28 cellular contexts compared by ENCODE assay signal in genomic region chr9:29021632-29022031, GRCh38.
"Had no signal": no experiment of that assay in that cellular context is flagged by ENCODE, and none has a peak within 500 bp of the region (broad histone marks: within the 10 kb centered on the region; RNA-seq: fewer than 3 reads in every experiment).

No MANE protein-coding gene starts in this region.

- ATAC-seq: stimulated activated effector memory CD8-positive, alpha-beta T cell treated with anti-CD3 and anti-CD28 coated beads, Interleukin-12 subunit alpha, Interleukin-12 subunit beta, amount 100 ng/mL, for 72 hours; stimulated activated memory B cell treated with anti-CD40 and anti-IgM and Interleukin-4, amounts not matched to agents 10 μg/mL and 1 μg/mL and 100 μg/mL, for 72 hours; stimulated activated naive B cell treated with anti-CD40 and anti-IgM and Interleukin-4, amounts not matched to agents 10 μg/mL and 1 μg/mL and 100 μg/mL, for 72 hours; stimulated activated naive CD8-positive, alpha-beta T cell treated with anti-CD3 and anti-CD28 coated beads, Interleukin-15, amount 100 ng/mL, for 72 hours; stimulated activated naive CD8-positive, alpha-beta T cell treated with anti-CD3 and anti-CD28 coated beads, Interleukin-15, Interleukin-2, amounts not matched to agents 100 U/mL and 50 U/mL, for 24 hours; upper lobe of right lung had no signal

- H3K27ac ChIP-seq: stomach, suprapubic skin, testis, thoracic aorta, thyroid gland, tibial artery, tibial nerve, transverse colon, upper lobe of left lung, upper lobe of right lung, uterus, vagina had no signal

- H3K27me3 Mint-ChIP-seq: stimulated activated memory B cell treated with anti-CD40 and anti-IgM and Interleukin-4, amounts not matched to agents 10 μg/mL and 1 μg/mL and 100 μg/mL, for 72 hours; stimulated activated naive B cell treated with anti-CD40 and anti-IgM and Interleukin-4, amounts not matched to agents 10 μg/mL and 1 μg/mL and 100 μg/mL, for 72 hours; stimulated activated naive CD8-positive, alpha-beta T cell treated with anti-CD3 and anti-CD28 coated beads, Interleukin-15, amount 100 ng/mL, for 72 hours; stimulated activated naive CD8-positive, alpha-beta T cell treated with anti-CD3 and anti-CD28 coated beads, Interleukin-15, Interleukin-2, amounts not matched to agents 100 ng/mL and 50 ng/mL, for 24 hours; type B pancreatic cell had no signal

- DNase-seq: stimulated activated CD4-positive, alpha-beta T cell treated with anti-CD3 and anti-CD28 coated beads, Interleukin-2, amount 100 ng/mL, for 48 hours; stimulated activated CD4-positive, alpha-beta T cell treated with anti-CD3 and anti-CD28 coated beads, Interleukin-4, amount 100 ng/mL, for 1 hour; stimulated activated CD4-positive, alpha-beta T cell treated with anti-CD3 and anti-CD28 coated beads, Interleukin-4, amount 100 ng/mL, for 24 hours; stimulated activated CD4-positive, alpha-beta T cell treated with anti-CD3 and anti-CD28 coated beads, Interleukin-4, amount 100 ng/mL, for 4 hours; stimulated activated CD8-positive, alpha-beta memory T cell treated with anti-CD3 and anti-CD28 coated beads, Interleukin-4, amount 100 ng/mL, for 48 hours; stimulated activated naive B cell treated with anti-CD40 and anti-IgM and Interleukin-4, amounts not matched to agents 10 μg/mL and 1 μg/mL and 100 μg/mL, for 72 hours; stimulated activated naive CD4-positive, alpha-beta T cell; stimulated activated naive CD4-positive, alpha-beta T cell treated with Interleukin-2 at 50 U/mL for 16 hours; stimulated activated naive CD8-positive, alpha-beta T cell treated with anti-CD3 and anti-CD28 coated beads, Interleukin-15, amount 100 ng/mL, for 72 hours; stimulated activated naive CD8-positive, alpha-beta T cell treated with anti-CD3 and anti-CD28 coated beads, Interleukin-15, Interleukin-2, amounts not matched to agents 100 U/mL and 50 U/mL, for 24 hours; stomach; substantia nigra; testis; thyroid gland; tibial artery; transverse colon; trophoblast cell; upper lobe of left lung; upper lobe of right lung; uterus had no signal

- H3K9me3 Mint-ChIP-seq: stimulated activated naive CD8-positive, alpha-beta T cell treated with anti-CD3 and anti-CD28 coated beads, Interleukin-15, Interleukin-2, amounts not matched to agents 100 ng/mL and 50 ng/mL, for 24 hours; type B pancreatic cell had no signal

- H3K27me3 ChIP-seq: stomach, suprapubic skin, testis, thyroid gland, tibial artery, tibial nerve, transverse colon, upper lobe of left lung, upper lobe of right lung, uterus, vagina had no signal

- H3K36me3 Mint-ChIP-seq: stimulated activated effector memory CD8-positive, alpha-beta T cell treated with anti-CD3 and anti-CD28 coated beads, Interleukin-12 subunit alpha, Interleukin-12 subunit beta, amount 100 ng/mL, for 72 hours; stimulated activated memory B cell treated with anti-CD40 and anti-IgM and Interleukin-4, amounts not matched to agents 10 μg/mL and 1 μg/mL and 100 μg/mL, for 72 hours; stimulated activated naive B cell treated with anti-CD40 and anti-IgM and Interleukin-4, amounts not matched to agents 10 μg/mL and 1 μg/mL and 100 μg/mL, for 72 hours; type B pancreatic cell had no signal

- H3K4me3 Mint-ChIP-seq: stimulated activated effector memory CD8-positive, alpha-beta T cell treated with anti-CD3 and anti-CD28 coated beads, Interleukin-12 subunit alpha, Interleukin-12 subunit beta, amount 100 ng/mL, for 72 hours; stimulated activated memory B cell treated with anti-CD40 and anti-IgM and Interleukin-4, amounts not matched to agents 10 μg/mL and 1 μg/mL and 100 μg/mL, for 72 hours; stimulated activated naive B cell treated with anti-CD40 and anti-IgM and Interleukin-4, amounts not matched to agents 10 μg/mL and 1 μg/mL and 100 μg/mL, for 72 hours; stimulated activated naive CD8-positive, alpha-beta T cell treated with anti-CD3 and anti-CD28 coated beads, Interleukin-15, amount 100 ng/mL, for 72 hours; stimulated activated naive CD8-positive, alpha-beta T cell treated with anti-CD3 and anti-CD28 coated beads, Interleukin-15, Interleukin-2, amounts not matched to agents 100 ng/mL and 50 ng/mL, for 24 hours; type B pancreatic cell had no signal

- H3K4me3 ChIP-seq: stomach, suprapubic skin, testis, thoracic aorta, thyroid gland, tibial artery, tibial nerve, transverse colon, upper lobe of left lung, upper lobe of right lung, uterus, vagina had no signal

- H3K4me1 ChIP-seq: stomach, suprapubic skin, testis, thyroid gland, tibial artery, tibial nerve, transverse colon, upper lobe of left lung, upper lobe of right lung, uterus, vagina had no signal

- H3K36me3 ChIP-seq: stomach, suprapubic skin, thoracic aorta, thyroid gland, tibial artery, tibial nerve, transverse colon, upper lobe of left lung, upper lobe of right lung, uterus, vagina had no signal

- H3K27ac Mint-ChIP-seq: stimulated activated effector memory CD8-positive, alpha-beta T cell treated with anti-CD3 and anti-CD28 coated beads, Interleukin-12 subunit alpha, Interleukin-12 subunit beta, amount 100 ng/mL, for 72 hours; stimulated activated memory B cell treated with anti-CD40 and anti-IgM and Interleukin-4, amounts not matched to agents 10 μg/mL and 1 μg/mL and 100 μg/mL, for 72 hours; stimulated activated naive B cell treated with anti-CD40 and anti-IgM and Interleukin-4, amounts not matched to agents 10 μg/mL and 1 μg/mL and 100 μg/mL, for 72 hours; stimulated activated naive CD8-positive, alpha-beta T cell treated with anti-CD3 and anti-CD28 coated beads, Interleukin-15, amount 100 ng/mL, for 72 hours; stimulated activated naive CD8-positive, alpha-beta T cell treated with anti-CD3 and anti-CD28 coated beads, Interleukin-15, Interleukin-2, amounts not matched to agents 100 ng/mL and 50 ng/mL, for 24 hours; type B pancreatic cell had no signal

- H3K4me1 Mint-ChIP-seq: stimulated activated effector memory CD8-positive, alpha-beta T cell treated with anti-CD3 and anti-CD28 coated beads, Interleukin-12 subunit alpha, Interleukin-12 subunit beta, amount 100 ng/mL, for 72 hours; stimulated activated memory B cell treated with anti-CD40 and anti-IgM and Interleukin-4, amounts not matched to agents 10 μg/mL and 1 μg/mL and 100 μg/mL, for 72 hours; stimulated activated naive B cell treated with anti-CD40 and anti-IgM and Interleukin-4, amounts not matched to agents 10 μg/mL and 1 μg/mL and 100 μg/mL, for 72 hours; stimulated activated naive CD8-positive, alpha-beta T cell treated with anti-CD3 and anti-CD28 coated beads, Interleukin-15, amount 100 ng/mL, for 72 hours had no signal

- H3K9me3 ChIP-seq: stomach, suprapubic skin, testis, thoracic aorta, thyroid gland, tibial artery, tibial nerve, transverse colon, upper lobe of left lung, upper lobe of right lung, uterus, vagina had no signal
